Comparison of ENCODE assay signal across 1 cellular context in genomic region chr22:39205344-39206021, GRCh38.
TF ChIP-seq lines count a peak whose summit lies in the region.

No MANE protein-coding gene starts in this region.

TF ChIP-seq in H1, 55 proteins besides CTCF, POLR2A, EP300 and RAD21 (continued from another document):
- TF ChIP-seq GTF2F1 (IDR thresholded peaks at IDR 0.05; ENCODE audit: borderline replicate concordance, low read depth, low read length) = no peak
